In the genomic region with DNA sequence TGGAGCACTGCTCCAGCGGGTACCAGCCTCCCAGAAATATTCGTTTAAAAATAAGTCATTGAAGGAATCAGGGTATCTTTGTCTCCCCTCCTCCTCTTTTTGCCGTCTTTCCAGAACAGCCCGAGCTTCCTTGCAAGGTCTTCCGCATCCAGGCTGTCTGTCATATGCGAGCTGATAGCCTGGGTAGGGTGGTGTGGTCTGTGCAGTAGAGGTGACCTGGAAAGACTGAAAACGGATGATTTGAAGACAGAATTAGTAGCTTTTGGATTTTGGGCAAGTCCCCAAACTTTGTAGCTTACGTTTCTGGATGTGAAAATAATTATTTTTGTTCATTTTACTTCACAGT, we compare ENCODE assay signal across 8 cellular contexts. TPM values are rescaled to one million over a fixed set of nuclear protein-coding genes. Genes with fewer than 3 reads are reported as not detected.
A peak's percentile ranks its signal among the peaks of the same experiment; 100 is the strongest.
DNase-seq lines count a peak whose midpoint lies in the region; TF ChIP-seq lines count a peak whose summit lies in the region.

No MANE protein-coding gene starts in this region.

- WGBS in prostate gland, result 0% methylated on average over 8 of the region's 8 CpGs

- H3K4me2 ChIP-seq in SU-DHL-6 (ENCODE audit: low read depth, low read length, poor library complexity, severe bottlenecking), result peak overlapping the region; percentile 74

- H2AFZ ChIP-seq in SU-DHL-6 (ENCODE audit: low read depth, low read length, severe bottlenecking), result peak overlapping the region; percentile 88

- H3K9ac ChIP-seq in SU-DHL-6 (ENCODE audit: low read length), result peak overlapping the region; percentile 61

- peak; percentile 10 for DNase-seq in Daoy (ENCODE audit: low read depth)
- DNase-seq in fibroblast of pulmonary artery (ENCODE audit: low read depth), result peak; percentile 2
- DNase-seq in prostate gland (ENCODE audit: low spot score), result no peak
- no peak for DNase-seq in DMS79 (lab: John Stamatoyannopoulos, UW)
- no peak for DNase-seq in foreskin melanocyte
- no peak for DNase-seq in effector CD4-positive, alpha-beta T cell

- intact Hi-C loops in prostate gland (cut with DNase I), result loop anchor here (5.0 kb wide), 1 partner anchor 1060 kb away; no protein-coding TSS in a partner anchor

- H3K9me3 ChIP-seq in HEK293 (ENCODE audit: control insufficient read depth, insufficient read depth, low read depth, low read length), result no peaks in the 10 kb centered on the region
- no peaks in the 10 kb centered on the region for H3K9me3 ChIP-seq in SU-DHL-6 (ENCODE audit: insufficient read depth, low read length)
- H3K9me3 ChIP-seq in prostate gland, result no peaks in the 10 kb centered on the region

- H3K27me3 ChIP-seq in SU-DHL-6 (ENCODE audit: low read length) (no peaks in the 10 kb centered on the region), prostate gland (replicated peaks; ENCODE audit: insufficient read depth) (no peaks in the 10 kb centered on the region)

- no peaks in the 10 kb centered on the region for H3K9me2 ChIP-seq in SU-DHL-6 (replicated peaks; ENCODE audit: insufficient read depth, low read length)

- no peaks in the 10 kb centered on the region for H4K20me1 ChIP-seq in SU-DHL-6 (ENCODE audit: low read depth, low read length)

- H3K79me2 ChIP-seq in SU-DHL-6 (ENCODE audit: insufficient read depth, low read length), result peaks cover 46% of the 10 kb centered on the region

- POLR2A ChIA-PET in HEK293 (lab: Yijun Ruan, JAX), result interaction anchor here (0.8 to 1.3 kb wide), 4 partner anchors 10 to 704 kb away, joined by 3 to 6 read pairs (median 4); a partner anchor contains a TSS

- H3K27ac ChIP-seq in HEK293 (ENCODE audit: extremely low read depth, low read depth, low read length), result no peak overlapping the region
- H3K27ac ChIP-seq in SU-DHL-6 (ENCODE audit: low read depth, low read length), result no peak overlapping the region
- peak overlapping the region; percentile 69 to 71 for H3K27ac ChIP-seq in prostate gland

- TF ChIP-seq CTCF in HEK293 (tag by site-specific recombination; IDR thresholded peaks at IDR 0.05) (no peak), SU-DHL-6 (IDR thresholded peaks at IDR 0.05; ENCODE audit: insufficient read depth, low read length, poor library complexity, severe bottlenecking) (no peak), fibroblast of pulmonary artery (IDR thresholded peaks at IDR 0.05; ENCODE audit: low read length, missing control alignments) (no peak), prostate gland (IDR thresholded peaks at IDR 0.05) (no peak)

- CTCF ChIA-PET in HEK293 (lab: Yijun Ruan, JAX), result interaction anchor here (0.6 to 0.9 kb wide), 3 partner anchors 57 to 1967 kb away, joined by 3 read pairs; no protein-coding TSS in a partner anchor

- H3K4me1 ChIP-seq in HEK293 (ENCODE audit: control insufficient read depth, insufficient read depth, low read length) (no peaks in the 10 kb centered on the region), prostate gland (replicated peaks) (no peaks in the 10 kb centered on the region)

- peak overlapping the region; percentile 65 for H3K4me3 ChIP-seq in HEK293 (ENCODE audit: low read depth, low read length)
- peak overlapping the region; percentile 84 for H3K4me3 ChIP-seq in SU-DHL-6 (ENCODE audit: insufficient read depth, low read length, poor library complexity, severe bottlenecking)
- H3K4me3 ChIP-seq in fibroblast of pulmonary artery (replicated peaks; ENCODE audit: low read depth, low read length), result peak overlapping the region; percentile 89
- peak overlapping the region; percentile 56 to 60 for H3K4me3 ChIP-seq in prostate gland

- H3K36me3 ChIP-seq in HEK293 (ENCODE audit: control insufficient read depth in 2 of 2, insufficient read depth in 1 of 2, low read length in 2 of 2) (no peaks in the 10 kb centered on the region), SU-DHL-6 (ENCODE audit: low read length) (no peaks in the 10 kb centered on the region), prostate gland (no peaks in the 10 kb centered on the region)

- TF ChIP-seq POLR2A in prostate gland (IDR thresholded peaks at IDR 0.05), result no peak

- H3F3A ChIP-seq in SU-DHL-6 (ENCODE audit: insufficient read depth), result no peaks in the 10 kb centered on the region

TF ChIP-seq in HEK293, 187 proteins besides CTCF, POLR2A, EP300 and RAD21:
- TF ChIP-seq ZBTB48 (tag by site-specific recombination; IDR thresholded peaks at IDR 0.05), result no peak
- TF ChIP-seq TCF7L2 (IDR thresholded peaks at IDR 0.05; ENCODE audit: borderline replicate concordance, low read depth, low read length), result no peak
- TF ChIP-seq ZNF24 (tag by site-specific recombination; IDR thresholded peaks at IDR 0.05), result no peak
- TF ChIP-seq, protein P1, sequence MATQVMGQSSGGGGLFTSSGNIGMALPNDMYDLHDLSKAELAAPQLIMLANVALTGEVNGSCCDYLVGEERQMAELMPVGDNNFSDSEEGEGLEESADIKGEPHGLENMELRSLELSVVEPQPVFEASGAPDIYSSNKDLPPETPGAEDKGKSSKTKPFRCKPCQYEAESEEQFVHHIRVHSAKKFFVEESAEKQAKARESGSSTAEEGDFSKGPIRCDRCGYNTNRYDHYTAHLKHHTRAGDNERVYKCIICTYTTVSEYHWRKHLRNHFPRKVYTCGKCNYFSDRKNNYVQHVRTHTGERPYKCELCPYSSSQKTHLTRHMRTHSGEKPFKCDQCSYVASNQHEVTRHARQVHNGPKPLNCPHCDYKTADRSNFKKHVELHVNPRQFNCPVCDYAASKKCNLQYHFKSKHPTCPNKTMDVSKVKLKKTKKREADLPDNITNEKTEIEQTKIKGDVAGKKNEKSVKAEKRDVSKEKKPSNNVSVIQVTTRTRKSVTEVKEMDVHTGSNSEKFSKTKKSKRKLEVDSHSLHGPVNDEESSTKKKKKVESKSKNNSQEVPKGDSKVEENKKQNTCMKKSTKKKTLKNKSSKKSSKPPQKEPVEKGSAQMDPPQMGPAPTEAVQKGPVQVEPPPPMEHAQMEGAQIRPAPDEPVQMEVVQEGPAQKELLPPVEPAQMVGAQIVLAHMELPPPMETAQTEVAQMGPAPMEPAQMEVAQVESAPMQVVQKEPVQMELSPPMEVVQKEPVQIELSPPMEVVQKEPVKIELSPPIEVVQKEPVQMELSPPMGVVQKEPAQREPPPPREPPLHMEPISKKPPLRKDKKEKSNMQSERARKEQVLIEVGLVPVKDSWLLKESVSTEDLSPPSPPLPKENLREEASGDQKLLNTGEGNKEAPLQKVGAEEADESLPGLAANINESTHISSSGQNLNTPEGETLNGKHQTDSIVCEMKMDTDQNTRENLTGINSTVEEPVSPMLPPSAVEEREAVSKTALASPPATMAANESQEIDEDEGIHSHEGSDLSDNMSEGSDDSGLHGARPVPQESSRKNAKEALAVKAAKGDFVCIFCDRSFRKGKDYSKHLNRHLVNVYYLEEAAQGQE (tag by site-specific recombination; IDR thresholded peaks at IDR 0.05), result no peak
- no peak for TF ChIP-seq ZNF16 (tag by site-specific recombination; IDR thresholded peaks at IDR 0.05; ENCODE audit: low read depth)
- TF ChIP-seq ZNF174 (tag by site-specific recombination; IDR thresholded peaks at IDR 0.05), result no peak
- no peak for TF ChIP-seq SP3 (tag by site-specific recombination; IDR thresholded peaks at IDR 0.05)
- TF ChIP-seq KLF16 (tag by site-specific recombination; IDR thresholded peaks at IDR 0.05), result no peak
- no peak for TF ChIP-seq GLIS2 (tag by site-specific recombination; IDR thresholded peaks at IDR 0.05)
- no peak for TF ChIP-seq ZNF248 (tag by site-specific recombination; IDR thresholded peaks at IDR 0.05)
- no peak for TF ChIP-seq HOXA7 (CRISPR knock-in tag; IDR thresholded peaks at IDR 0.05; ENCODE audit: borderline replicate concordance)
- TF ChIP-seq, protein P2, sequence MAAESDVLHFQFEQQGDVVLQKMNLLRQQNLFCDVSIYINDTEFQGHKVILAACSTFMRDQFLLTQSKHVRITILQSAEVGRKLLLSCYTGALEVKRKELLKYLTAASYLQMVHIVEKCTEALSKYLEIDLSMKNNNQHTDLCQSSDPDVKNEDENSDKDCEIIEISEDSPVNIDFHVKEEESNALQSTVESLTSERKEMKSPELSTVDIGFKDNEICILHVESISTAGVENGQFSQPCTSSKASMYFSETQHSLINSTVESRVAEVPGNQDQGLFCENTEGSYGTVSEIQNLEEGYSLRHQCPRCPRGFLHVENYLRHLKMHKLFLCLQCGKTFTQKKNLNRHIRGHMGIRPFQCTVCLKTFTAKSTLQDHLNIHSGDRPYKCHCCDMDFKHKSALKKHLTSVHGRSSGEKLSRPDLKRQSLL (tag by site-specific recombination; IDR thresholded peaks at IDR 0.05), result no peak
- TF ChIP-seq ZNF140 (tag by site-specific recombination; IDR thresholded peaks at IDR 0.05), result no peak
- TF ChIP-seq OSR2 (tag by site-specific recombination; IDR thresholded peaks at IDR 0.05), result no peak
- TF ChIP-seq, protein P3, sequence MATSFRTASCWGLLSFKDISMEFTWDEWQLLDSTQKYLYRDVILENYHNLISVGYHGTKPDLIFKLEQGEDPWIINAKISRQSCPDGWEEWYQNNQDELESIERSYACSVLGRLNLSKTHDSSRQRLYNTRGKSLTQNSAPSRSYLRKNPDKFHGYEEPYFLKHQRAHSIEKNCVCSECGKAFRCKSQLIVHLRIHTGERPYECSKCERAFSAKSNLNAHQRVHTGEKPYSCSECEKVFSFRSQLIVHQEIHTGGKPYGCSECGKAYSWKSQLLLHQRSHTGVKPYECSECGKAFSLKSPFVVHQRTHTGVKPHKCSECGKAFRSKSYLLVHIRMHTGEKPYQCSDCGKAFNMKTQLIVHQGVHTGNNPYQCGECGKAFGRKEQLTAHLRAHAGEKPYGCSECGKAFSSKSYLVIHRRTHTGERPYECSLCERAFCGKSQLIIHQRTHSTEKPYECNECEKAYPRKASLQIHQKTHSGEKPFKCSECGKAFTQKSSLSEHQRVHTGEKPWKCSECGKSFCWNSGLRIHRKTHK (tag by site-specific recombination; IDR thresholded peaks at IDR 0.05), result no peak

RNA-seq across cellular contexts. Expression of a gene that starts 0.5 kb away (rescaled TPM):
- 32.1 and 38.5 TPM in 2 replicates for total RNA-seq in Daoy (2014; rRNA removed; shearing (Covaris generic))
- 10 to 100 TPM; 14.1 to 20.6 TPM for total RNA-seq in prostate gland

RNA-seq across cellular contexts. Expression of a gene that starts 6.4 kb away (rescaled TPM):
- not detected in 2 replicates for total RNA-seq in Daoy (2014; rRNA removed; shearing (Covaris generic))
- under 1 TPM; 0.41 to 0.45 TPM for total RNA-seq in prostate gland

Comparison
In these comparisons a context has a peak if more than half of its experiments do, and no peak if none do; other contexts are left out.
1. DNase-seq: peak in Daoy (single experiment) and fibroblast of pulmonary artery (single experiment); none in prostate gland (single experiment), DMS79 (single experiment), foreskin melanocyte (single experiment) and effector CD4-positive, alpha-beta T cell (single experiment).
2. H3K27ac ChIP-seq: peak in prostate gland (2 of 2); none in HEK293 (single experiment) and SU-DHL-6 (single experiment).
3. Peak in every context shown above with its lines, with median percentiles within 50 percentile points of each other: H3K4me3 ChIP-seq.